24 cellular contexts compared by ENCODE assay signal in the genomic region with DNA sequence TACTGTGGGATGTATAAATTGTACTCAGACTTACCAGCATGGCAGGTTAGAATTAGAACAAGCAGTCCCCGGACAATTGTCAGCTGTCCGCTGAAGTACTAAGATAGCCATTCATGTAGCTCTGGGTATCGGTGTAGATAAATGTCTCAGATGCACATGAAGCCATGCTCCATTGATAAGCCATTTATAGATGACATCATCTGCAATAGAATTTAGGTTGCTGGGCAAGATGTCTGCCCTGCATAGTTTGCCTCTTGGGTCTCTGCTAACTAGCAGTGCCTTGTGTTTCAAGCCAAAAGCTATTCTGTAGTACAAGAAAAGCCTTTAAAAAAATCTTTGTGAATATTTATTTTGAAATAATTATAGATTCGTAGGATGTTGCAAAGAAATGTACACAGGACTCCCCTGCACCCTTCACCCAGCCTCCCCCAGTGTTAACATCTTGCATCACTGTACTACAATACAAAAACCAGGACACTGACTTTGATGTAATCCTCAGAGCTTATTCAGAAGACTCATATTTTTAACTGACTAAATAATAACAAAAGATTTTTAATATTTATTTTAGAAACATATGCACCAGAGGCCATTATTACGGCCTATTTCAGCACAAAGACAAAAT.
"Had no signal": no experiment of that assay in that cellular context is flagged by ENCODE, and none has a peak within 500 bp of the region (broad histone marks: within the 10 kb centered on the region; RNA-seq: fewer than 3 reads in every experiment).

No MANE protein-coding gene starts in this region.

- H3K4me2 ChIP-seq: hepatocyte had no signal

- H3K4me1 ChIP-seq: colonic mucosa, foreskin keratinocyte, gastroesophageal sphincter, heart left ventricle, left lung, lower lobe of right lung had no signal

- H2AFZ ChIP-seq: hepatocyte had no signal

- H3K27me3 ChIP-seq: colonic mucosa, foreskin keratinocyte, gastroesophageal sphincter, heart left ventricle, hepatocyte, left lung had no signal

- H3K4me3 ChIP-seq: colonic mucosa, gastroesophageal sphincter, heart left ventricle, hepatocyte, left lung, lower lobe of right lung, mucosa of descending colon had no signal

- ATAC-seq: effector memory CD8-positive, alpha-beta T cell; esophagus mucosa; foreskin keratinocyte; gastroesophageal sphincter; heart left ventricle; left lung; left ventricle myocardium superior; lower lobe of right lung; mucosa of descending colon had no signal

- H3K27ac ChIP-seq: colonic mucosa, epithelial cell of prostate, foreskin keratinocyte, gastroesophageal sphincter, heart left ventricle, hepatocyte, left lung, lower lobe of right lung had no signal

- H3K79me2 ChIP-seq: hepatocyte had no signal

- DNase-seq: colonic mucosa; cortex of kidney; effector CD8-positive, alpha-beta T cell; effector memory CD8-positive, alpha-beta T cell; endodermal cell; erythroblast; foreskin keratinocyte; heart left ventricle; hypothalamus; immature natural killer cell; islet precursor cell; kidney; kidney glomerular epithelial cell; left lung; left ventricle myocardium superior; lower lobe of right lung; mesenchymal stem cell; mucosa of descending colon had no signal

- FAIRE-seq: endometrium, frontal cortex, kidney had no signal

- H3K9me3 ChIP-seq: colonic mucosa, gastroesophageal sphincter, heart left ventricle, left lung, lower lobe of right lung, mucosa of descending colon had no signal

- H3K36me3 ChIP-seq: colonic mucosa, gastroesophageal sphincter, heart left ventricle, left lung, lower lobe of right lung had no signal
